8 cellular contexts compared by ENCODE assay signal in genomic region chr13:35349673-35350278, GRCh38.
DNase-seq lines count a peak whose midpoint lies in the region; ATAC-seq and TF ChIP-seq lines count a peak whose summit lies in the region.
"Had no signal": no experiment of that assay in that cellular context is flagged by ENCODE, and none has a peak within 500 bp of the region (broad histone marks: within the 10 kb centered on the region; RNA-seq: fewer than 3 reads in every experiment).

No MANE protein-coding gene starts in this region.

- DNase-seq in fibroblast of mammary gland (ENCODE audit: low read depth) (peak; percentile 39), NCI-H2107 (lab: John Stamatoyannopoulos, UW) (no peak)
- DNase-seq in stimulated activated naive B cell treated with anti-CD40 and anti-IgM and Interleukin-4, amounts not matched to agents 10 μg/mL and 1 μg/mL and 100 μg/mL, for 72 hours = no peak
- no peak for DNase-seq in activated T-cell treated with anti-CD3 and anti-CD28 coated beads, Interleukin-2, amount 50 U/mL, for 72 hours
- DNase-seq: activated T-cell treated with anti-CD3 and anti-CD28 coated beads, Interleukin-2, amount 50 U/mL, for 24 hours had no signal

- no peak for TF ChIP-seq CTCF in fibroblast of mammary gland (conservative IDR thresholded peaks at IDR 0.05; ENCODE audit: control insufficient read depth, insufficient read depth, low read depth, low read length)

- ATAC-seq in GM19452 (IDR thresholded peaks at IDR 0.05; ENCODE audit: unreplicated experiment) (peak; percentile 68), HG03469 (IDR thresholded peaks at IDR 0.05; ENCODE audit: unreplicated experiment) (peak; percentile 71), GM21528 (IDR thresholded peaks at IDR 0.05; ENCODE audit: low FRiP score, unreplicated experiment) (no peak)
- peak; percentile 91 to 94 for ATAC-seq in stimulated activated naive B cell treated with anti-CD40 and anti-IgM and Interleukin-4, amounts not matched to agents 10 μg/mL and 1 μg/mL and 100 μg/mL, for 72 hours (replicated peaks)
- no peak for ATAC-seq in activated T-cell treated with anti-CD3 and anti-CD28 coated beads, Interleukin-2, amount 50 U/mL, for 72 hours (replicated peaks in 1 of 2)

- H3K27ac Mint-ChIP-seq in stimulated activated naive B cell treated with anti-CD40 and anti-IgM and Interleukin-4, amounts not matched to agents 10 μg/mL and 1 μg/mL and 100 μg/mL, for 72 hours = no peak overlapping the region
- H3K27ac Mint-ChIP-seq in activated T-cell treated with anti-CD3 and anti-CD28 coated beads, Interleukin-2, amount 50 U/mL, for 72 hours = no peak overlapping the region
- H3K27ac Mint-ChIP-seq: activated T-cell treated with anti-CD3 and anti-CD28 coated beads, Interleukin-2, amount 50 U/mL, for 24 hours had no signal

- H3K4me1 Mint-ChIP-seq in stimulated activated naive B cell treated with anti-CD40 and anti-IgM and Interleukin-4, amounts not matched to agents 10 μg/mL and 1 μg/mL and 100 μg/mL, for 72 hours = peaks cover 10 to 11% of the 10 kb centered on the region in 2 donors
- no peaks in the 10 kb centered on the region for H3K4me1 Mint-ChIP-seq in activated T-cell treated with anti-CD3 and anti-CD28 coated beads, Interleukin-2, amount 50 U/mL, for 72 hours (ENCODE audit: low read depth)

- H3K27me3 Mint-ChIP-seq in stimulated activated naive B cell treated with anti-CD40 and anti-IgM and Interleukin-4, amounts not matched to agents 10 μg/mL and 1 μg/mL and 100 μg/mL, for 72 hours = no peaks in the 10 kb centered on the region
- no peaks in the 10 kb centered on the region for H3K27me3 Mint-ChIP-seq in activated T-cell treated with anti-CD3 and anti-CD28 coated beads, Interleukin-2, amount 50 U/mL, for 72 hours (ENCODE audit: low read depth)
- H3K27me3 Mint-ChIP-seq: activated T-cell treated with anti-CD3 and anti-CD28 coated beads, Interleukin-2, amount 50 U/mL, for 24 hours had no signal

- no peak overlapping the region for H3K4me3 ChIP-seq in fibroblast of mammary gland (ENCODE audit: control insufficient read depth, low read depth, low read length)

- no peaks in the 10 kb centered on the region for H3K9me3 Mint-ChIP-seq in stimulated activated naive B cell treated with anti-CD40 and anti-IgM and Interleukin-4, amounts not matched to agents 10 μg/mL and 1 μg/mL and 100 μg/mL, for 72 hours
- H3K9me3 Mint-ChIP-seq in activated T-cell treated with anti-CD3 and anti-CD28 coated beads, Interleukin-2, amount 50 U/mL, for 72 hours = no peaks in the 10 kb centered on the region
- H3K9me3 Mint-ChIP-seq: activated T-cell treated with anti-CD3 and anti-CD28 coated beads, Interleukin-2, amount 50 U/mL, for 24 hours had no signal

- no peak overlapping the region for H3K4me3 Mint-ChIP-seq in stimulated activated naive B cell treated with anti-CD40 and anti-IgM and Interleukin-4, amounts not matched to agents 10 μg/mL and 1 μg/mL and 100 μg/mL, for 72 hours
- no peak overlapping the region for H3K4me3 Mint-ChIP-seq in activated T-cell treated with anti-CD3 and anti-CD28 coated beads, Interleukin-2, amount 50 U/mL, for 72 hours
- H3K4me3 Mint-ChIP-seq: activated T-cell treated with anti-CD3 and anti-CD28 coated beads, Interleukin-2, amount 50 U/mL, for 24 hours had no signal

- H3K36me3 Mint-ChIP-seq in stimulated activated naive B cell treated with anti-CD40 and anti-IgM and Interleukin-4, amounts not matched to agents 10 μg/mL and 1 μg/mL and 100 μg/mL, for 72 hours = no peaks in the 10 kb centered on the region
- H3K36me3 Mint-ChIP-seq in activated T-cell treated with anti-CD3 and anti-CD28 coated beads, Interleukin-2, amount 50 U/mL, for 72 hours (ENCODE audit: insufficient read depth in 2 of 2) = no peaks in the 10 kb centered on the region

Comparison
In these comparisons a context has a peak if more than half of its experiments do, and no peak if none do; other contexts are left out.
1. ATAC-seq: peak in GM19452 (single experiment), HG03469 (single experiment) and stimulated activated naive B cell treated with anti-CD40 and anti-IgM and Interleukin-4, amounts not matched to agents 10 μg/mL and 1 μg/mL and 100 μg/mL, for 72 hours (2 of 2); none in activated T-cell treated with anti-CD3 and anti-CD28 coated beads, Interleukin-2, amount 50 U/mL, for 72 hours (0 of 2) and GM21528 (single experiment).